2 cellular contexts compared by ENCODE assay signal in genomic region chr10:89341136-89341535, GRCh38.
TF ChIP-seq lines count a peak whose summit lies in the region.

No MANE protein-coding gene starts in this region.

TF ChIP-seq in liver, 16 proteins besides CTCF, POLR2A, EP300 and RAD21:
- TF ChIP-seq GABPA (IDR thresholded peaks at IDR 0.05 in 1 of 2, conservative IDR thresholded peaks at IDR 0.05 in 1 of 2) (no peak), FOXA1 (IDR thresholded peaks at IDR 0.05) (no peak), FOXA2 (IDR thresholded peaks at IDR 0.05) (no peak), YY1 (IDR thresholded peaks at IDR 0.05) (peak; percentile 69), ATF3 (IDR thresholded peaks at IDR 0.05) (no peak), MAX (IDR thresholded peaks at IDR 0.05) (no peak), RXRA (IDR thresholded peaks at IDR 0.05) (peak; percentile 8 to 29), HNF4A (conservative IDR thresholded peaks at IDR 0.05) (peak; percentile 45 to 59)
- TF ChIP-seq, protein P1, sequence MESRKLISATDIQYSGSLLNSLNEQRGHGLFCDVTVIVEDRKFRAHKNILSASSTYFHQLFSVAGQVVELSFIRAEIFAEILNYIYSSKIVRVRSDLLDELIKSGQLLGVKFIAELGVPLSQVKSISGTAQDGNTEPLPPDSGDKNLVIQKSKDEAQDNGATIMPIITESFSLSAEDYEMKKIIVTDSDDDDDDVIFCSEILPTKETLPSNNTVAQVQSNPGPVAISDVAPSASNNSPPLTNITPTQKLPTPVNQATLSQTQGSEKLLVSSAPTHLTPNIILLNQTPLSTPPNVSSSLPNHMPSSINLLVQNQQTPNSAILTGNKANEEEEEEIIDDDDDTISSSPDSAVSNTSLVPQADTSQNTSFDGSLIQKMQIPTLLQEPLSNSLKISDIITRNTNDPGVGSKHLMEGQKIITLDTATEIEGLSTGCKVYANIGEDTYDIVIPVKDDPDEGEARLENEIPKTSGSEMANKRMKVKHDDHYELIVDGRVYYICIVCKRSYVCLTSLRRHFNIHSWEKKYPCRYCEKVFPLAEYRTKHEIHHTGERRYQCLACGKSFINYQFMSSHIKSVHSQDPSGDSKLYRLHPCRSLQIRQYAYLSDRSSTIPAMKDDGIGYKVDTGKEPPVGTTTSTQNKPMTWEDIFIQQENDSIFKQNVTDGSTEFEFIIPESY (IDR thresholded peaks at IDR 0.05) = no peak
TF ChIP-seq in liver: peak in this region for 3.

TF ChIP-seq in HepG2, 621 proteins besides CTCF, POLR2A, EP300 and RAD21:
- TF ChIP-seq ZNF839 (CRISPR knock-in tag; IDR thresholded peaks at IDR 0.05; ENCODE audit: borderline replicate concordance) (no peak), ZFAT (CRISPR knock-in tag; conservative IDR thresholded peaks at IDR 0.05) (no peak), HDAC2 (CRISPR knock-in tag; IDR thresholded peaks at IDR 0.05) (no peak), PHF8 (CRISPR knock-in tag; IDR thresholded peaks at IDR 0.05) (no peak), ZNF577 (CRISPR knock-in tag; IDR thresholded peaks at IDR 0.05; ENCODE audit: borderline replicate concordance, low read depth) (no peak), ZXDC (CRISPR knock-in tag; IDR thresholded peaks at IDR 0.05) (no peak), MTA1 (CRISPR knock-in tag; IDR thresholded peaks at IDR 0.05; ENCODE audit: borderline replicate concordance) (no peak), ZNF367 (CRISPR knock-in tag; IDR thresholded peaks at IDR 0.05; ENCODE audit: borderline replicate concordance) (no peak), POLR2G (IDR thresholded peaks at IDR 0.05; ENCODE audit: low read depth, low read length) (no peak), ZNF557 (CRISPR knock-in tag; IDR thresholded peaks at IDR 0.05) (no peak), HNRNPH1 (optimal IDR thresholded peaks at IDR 0.05; ENCODE audit: low read depth, low read length) (no peak), MBD4 (IDR thresholded peaks at IDR 0.05; ENCODE audit: borderline replicate concordance, low read length) (no peak)
- TF ChIP-seq, protein P2, sequence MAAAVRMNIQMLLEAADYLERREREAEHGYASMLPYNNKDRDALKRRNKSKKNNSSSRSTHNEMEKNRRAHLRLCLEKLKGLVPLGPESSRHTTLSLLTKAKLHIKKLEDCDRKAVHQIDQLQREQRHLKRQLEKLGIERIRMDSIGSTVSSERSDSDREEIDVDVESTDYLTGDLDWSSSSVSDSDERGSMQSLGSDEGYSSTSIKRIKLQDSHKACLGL (CRISPR knock-in tag; IDR thresholded peaks at IDR 0.05) = no peak
- TF ChIP-seq, protein P3, sequence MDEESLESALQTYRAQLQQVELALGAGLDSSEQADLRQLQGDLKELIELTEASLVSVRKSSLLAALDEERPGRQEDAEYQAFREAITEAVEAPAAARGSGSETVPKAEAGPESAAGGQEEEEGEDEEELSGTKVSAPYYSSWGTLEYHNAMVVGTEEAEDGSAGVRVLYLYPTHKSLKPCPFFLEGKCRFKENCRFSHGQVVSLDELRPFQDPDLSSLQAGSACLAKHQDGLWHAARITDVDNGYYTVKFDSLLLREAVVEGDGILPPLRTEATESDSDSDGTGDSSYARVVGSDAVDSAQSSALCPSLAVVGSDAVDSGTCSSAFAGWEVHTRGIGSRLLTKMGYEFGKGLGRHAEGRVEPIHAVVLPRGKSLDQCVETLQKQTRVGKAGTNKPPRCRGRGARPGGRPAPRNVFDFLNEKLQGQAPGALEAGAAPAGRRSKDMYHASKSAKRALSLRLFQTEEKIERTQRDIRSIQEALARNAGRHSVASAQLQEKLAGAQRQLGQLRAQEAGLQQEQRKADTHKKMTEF (CRISPR knock-in tag; IDR thresholded peaks at IDR 0.05) = no peak
